ENCODE assay signal across 1 cellular context in the genomic region with DNA sequence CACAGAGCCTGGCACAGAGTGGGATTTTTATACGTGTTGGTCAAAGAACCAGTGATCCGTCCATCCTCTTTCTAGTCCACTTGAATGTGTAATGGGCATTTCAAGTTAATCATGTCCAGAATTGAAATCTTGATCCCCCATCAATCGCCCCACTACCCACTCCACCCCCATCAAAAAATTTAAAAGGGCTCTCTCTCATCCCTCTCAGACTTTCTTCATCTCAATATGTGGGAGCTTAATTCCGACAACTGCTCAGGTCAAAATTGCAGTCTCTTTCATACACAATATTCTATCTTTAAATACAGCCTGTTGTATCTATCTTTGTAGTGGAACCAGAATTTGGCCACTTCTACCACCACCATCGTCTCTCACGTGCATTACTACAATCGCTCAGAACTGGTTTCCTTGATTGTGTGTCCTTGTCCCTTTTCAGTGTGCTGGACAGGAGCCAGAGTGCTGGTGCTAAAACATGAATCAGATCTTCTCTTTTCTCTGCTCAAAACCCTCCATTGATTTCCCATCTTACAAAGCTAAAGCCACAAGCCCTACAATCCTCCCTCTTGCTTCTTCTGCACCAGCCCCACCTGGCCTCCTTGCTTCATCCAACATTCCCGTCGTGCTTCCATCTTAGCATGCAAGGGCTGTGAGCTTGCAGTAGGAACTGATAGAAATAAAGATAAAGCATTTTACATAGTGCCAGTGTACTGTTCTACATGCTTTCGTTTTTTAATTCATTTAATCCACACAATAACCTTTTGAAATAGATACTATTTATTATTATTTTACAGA.
TF ChIP-seq lines count a peak whose summit lies in the region.

No MANE protein-coding gene starts in this region.

TF ChIP-seq in HepG2, 621 proteins besides CTCF, POLR2A, EP300 and RAD21:
- no peak for TF ChIP-seq ZMYM3 (CRISPR knock-in tag; IDR thresholded peaks at IDR 0.05)
- no peak for TF ChIP-seq MED8 (CRISPR knock-in tag; IDR thresholded peaks at IDR 0.05; ENCODE audit: insufficient replicate concordance)
- TF ChIP-seq, protein P1, sequence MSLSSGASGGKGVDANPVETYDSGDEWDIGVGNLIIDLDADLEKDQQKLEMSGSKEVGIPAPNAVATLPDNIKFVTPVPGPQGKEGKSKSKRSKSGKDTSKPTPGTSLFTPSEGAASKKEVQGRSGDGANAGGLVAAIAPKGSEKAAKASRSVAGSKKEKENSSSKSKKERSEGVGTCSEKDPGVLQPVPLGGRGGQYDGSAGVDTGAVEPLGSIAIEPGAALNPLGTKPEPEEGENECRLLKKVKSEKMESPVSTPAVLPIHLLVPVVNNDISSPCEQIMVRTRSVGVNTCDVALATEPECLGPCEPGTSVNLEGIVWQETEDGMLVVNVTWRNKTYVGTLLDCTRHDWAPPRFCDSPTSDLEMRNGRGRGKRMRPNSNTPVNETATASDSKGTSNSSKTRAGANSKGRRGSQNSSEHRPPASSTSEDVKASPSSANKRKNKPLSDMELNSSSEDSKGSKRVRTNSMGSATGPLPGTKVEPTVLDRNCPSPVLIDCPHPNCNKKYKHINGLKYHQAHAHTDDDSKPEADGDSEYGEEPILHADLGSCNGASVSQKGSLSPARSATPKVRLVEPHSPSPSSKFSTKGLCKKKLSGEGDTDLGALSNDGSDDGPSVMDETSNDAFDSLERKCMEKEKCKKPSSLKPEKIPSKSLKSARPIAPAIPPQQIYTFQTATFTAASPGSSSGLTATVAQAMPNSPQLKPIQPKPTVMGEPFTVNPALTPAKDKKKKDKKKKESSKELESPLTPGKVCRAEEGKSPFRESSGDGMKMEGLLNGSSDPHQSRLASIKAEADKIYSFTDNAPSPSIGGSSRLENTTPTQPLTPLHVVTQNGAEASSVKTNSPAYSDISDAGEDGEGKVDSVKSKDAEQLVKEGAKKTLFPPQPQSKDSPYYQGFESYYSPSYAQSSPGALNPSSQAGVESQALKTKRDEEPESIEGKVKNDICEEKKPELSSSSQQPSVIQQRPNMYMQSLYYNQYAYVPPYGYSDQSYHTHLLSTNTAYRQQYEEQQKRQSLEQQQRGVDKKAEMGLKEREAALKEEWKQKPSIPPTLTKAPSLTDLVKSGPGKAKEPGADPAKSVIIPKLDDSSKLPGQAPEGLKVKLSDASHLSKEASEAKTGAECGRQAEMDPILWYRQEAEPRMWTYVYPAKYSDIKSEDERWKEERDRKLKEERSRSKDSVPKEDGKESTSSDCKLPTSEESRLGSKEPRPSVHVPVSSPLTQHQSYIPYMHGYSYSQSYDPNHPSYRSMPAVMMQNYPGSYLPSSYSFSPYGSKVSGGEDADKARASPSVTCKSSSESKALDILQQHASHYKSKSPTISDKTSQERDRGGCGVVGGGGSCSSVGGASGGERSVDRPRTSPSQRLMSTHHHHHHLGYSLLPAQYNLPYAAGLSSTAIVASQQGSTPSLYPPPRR (CRISPR knock-in tag; IDR thresholded peaks at IDR 0.05; ENCODE audit: borderline replicate concordance): no peak
- TF ChIP-seq EZH2 (conservative IDR thresholded peaks at IDR 0.05; ENCODE audit: low read depth, low read length): no peak
- TF ChIP-seq PAX8 (CRISPR knock-in tag; IDR thresholded peaks at IDR 0.05; ENCODE audit: borderline replicate concordance): no peak
- TF ChIP-seq ZKSCAN5 (CRISPR knock-in tag; IDR thresholded peaks at IDR 0.05): no peak
- TF ChIP-seq ZNF446 (CRISPR knock-in tag; IDR thresholded peaks at IDR 0.05): no peak
- TF ChIP-seq WIZ (CRISPR knock-in tag; IDR thresholded peaks at IDR 0.05): no peak
- TF ChIP-seq GPN1 (CRISPR knock-in tag; IDR thresholded peaks at IDR 0.05; ENCODE audit: borderline replicate concordance): no peak
- TF ChIP-seq, protein P2, sequence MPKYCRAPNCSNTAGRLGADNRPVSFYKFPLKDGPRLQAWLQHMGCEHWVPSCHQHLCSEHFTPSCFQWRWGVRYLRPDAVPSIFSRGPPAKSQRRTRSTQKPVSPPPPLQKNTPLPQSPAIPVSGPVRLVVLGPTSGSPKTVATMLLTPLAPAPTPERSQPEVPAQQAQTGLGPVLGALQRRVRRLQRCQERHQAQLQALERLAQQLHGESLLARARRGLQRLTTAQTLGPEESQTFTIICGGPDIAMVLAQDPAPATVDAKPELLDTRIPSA (CRISPR knock-in tag; IDR thresholded peaks at IDR 0.05; ENCODE audit: borderline replicate concordance): no peak
- TF ChIP-seq, protein P3, sequence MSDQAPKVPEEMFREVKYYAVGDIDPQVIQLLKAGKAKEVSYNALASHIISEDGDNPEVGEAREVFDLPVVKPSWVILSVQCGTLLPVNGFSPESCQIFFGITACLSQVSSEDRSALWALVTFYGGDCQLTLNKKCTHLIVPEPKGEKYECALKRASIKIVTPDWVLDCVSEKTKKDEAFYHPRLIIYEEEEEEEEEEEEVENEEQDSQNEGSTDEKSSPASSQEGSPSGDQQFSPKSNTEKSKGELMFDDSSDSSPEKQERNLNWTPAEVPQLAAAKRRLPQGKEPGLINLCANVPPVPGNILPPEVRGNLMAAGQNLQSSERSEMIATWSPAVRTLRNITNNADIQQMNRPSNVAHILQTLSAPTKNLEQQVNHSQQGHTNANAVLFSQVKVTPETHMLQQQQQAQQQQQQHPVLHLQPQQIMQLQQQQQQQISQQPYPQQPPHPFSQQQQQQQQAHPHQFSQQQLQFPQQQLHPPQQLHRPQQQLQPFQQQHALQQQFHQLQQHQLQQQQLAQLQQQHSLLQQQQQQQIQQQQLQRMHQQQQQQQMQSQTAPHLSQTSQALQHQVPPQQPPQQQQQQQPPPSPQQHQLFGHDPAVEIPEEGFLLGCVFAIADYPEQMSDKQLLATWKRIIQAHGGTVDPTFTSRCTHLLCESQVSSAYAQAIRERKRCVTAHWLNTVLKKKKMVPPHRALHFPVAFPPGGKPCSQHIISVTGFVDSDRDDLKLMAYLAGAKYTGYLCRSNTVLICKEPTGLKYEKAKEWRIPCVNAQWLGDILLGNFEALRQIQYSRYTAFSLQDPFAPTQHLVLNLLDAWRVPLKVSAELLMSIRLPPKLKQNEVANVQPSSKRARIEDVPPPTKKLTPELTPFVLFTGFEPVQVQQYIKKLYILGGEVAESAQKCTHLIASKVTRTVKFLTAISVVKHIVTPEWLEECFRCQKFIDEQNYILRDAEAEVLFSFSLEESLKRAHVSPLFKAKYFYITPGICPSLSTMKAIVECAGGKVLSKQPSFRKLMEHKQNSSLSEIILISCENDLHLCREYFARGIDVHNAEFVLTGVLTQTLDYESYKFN (CRISPR knock-in tag; conservative IDR thresholded peaks at IDR 0.05): no peak
- TF ChIP-seq HMG20B (CRISPR knock-in tag; conservative IDR thresholded peaks at IDR 0.05): no peak
- TF ChIP-seq, protein P4, sequence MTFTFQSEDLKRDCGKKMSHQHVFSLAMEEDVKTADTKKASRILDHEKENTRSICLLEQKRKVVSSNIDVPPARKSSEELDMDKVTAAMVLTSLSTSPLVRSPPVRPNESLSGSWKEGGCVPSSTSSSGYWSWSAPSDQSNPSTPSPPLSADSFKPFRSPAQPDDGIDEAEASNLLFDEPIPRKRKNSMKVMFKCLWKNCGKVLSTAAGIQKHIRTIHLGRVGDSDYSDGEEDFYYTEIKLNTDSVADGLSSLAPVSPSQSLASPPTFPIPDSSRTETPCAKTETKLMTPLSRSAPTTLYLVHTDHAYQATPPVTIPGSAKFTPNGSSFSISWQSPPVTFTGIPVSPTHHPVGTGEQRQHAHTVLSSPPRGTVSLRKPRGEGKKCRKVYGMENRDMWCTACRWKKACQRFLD (CRISPR knock-in tag; IDR thresholded peaks at IDR 0.05; ENCODE audit: borderline replicate concordance): no peak
- TF ChIP-seq POLR2G (IDR thresholded peaks at IDR 0.05; ENCODE audit: low read depth, low read length): no peak
- TF ChIP-seq HCFC1 (IDR thresholded peaks at IDR 0.05; ENCODE audit: low read depth, low read length): no peak
- TF ChIP-seq, protein P5, sequence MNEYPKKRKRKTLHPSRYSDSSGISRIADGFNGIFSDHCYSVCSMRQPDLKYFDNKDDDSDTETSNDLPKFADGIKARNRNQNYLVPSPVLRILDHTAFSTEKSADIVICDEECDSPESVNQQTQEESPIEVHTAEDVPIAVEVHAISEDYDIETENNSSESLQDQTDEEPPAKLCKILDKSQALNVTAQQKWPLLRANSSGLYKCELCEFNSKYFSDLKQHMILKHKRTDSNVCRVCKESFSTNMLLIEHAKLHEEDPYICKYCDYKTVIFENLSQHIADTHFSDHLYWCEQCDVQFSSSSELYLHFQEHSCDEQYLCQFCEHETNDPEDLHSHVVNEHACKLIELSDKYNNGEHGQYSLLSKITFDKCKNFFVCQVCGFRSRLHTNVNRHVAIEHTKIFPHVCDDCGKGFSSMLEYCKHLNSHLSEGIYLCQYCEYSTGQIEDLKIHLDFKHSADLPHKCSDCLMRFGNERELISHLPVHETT (CRISPR knock-in tag; conservative IDR thresholded peaks at IDR 0.05): no peak
- no peak for TF ChIP-seq FOXC1 (CRISPR knock-in tag; IDR thresholded peaks at IDR 0.05; ENCODE audit: borderline replicate concordance)
